In genomic region chr16:11566398-11566797, GRCh38 we compare ENCODE assay signal across 2 cellular contexts.
TF ChIP-seq lines count a peak whose summit lies in the region.

No MANE protein-coding gene starts in this region.

TF ChIP-seq in WTC11, 78 proteins besides CTCF, POLR2A, EP300 and RAD21 (continued from another document and continues in another):
- TF ChIP-seq ZNF317 (CRISPR knock-in tag; IDR thresholded peaks at IDR 0.05; ENCODE audit: borderline replicate concordance, low read depth) (no peak), KAT7 (CRISPR knock-in tag; IDR thresholded peaks at IDR 0.05; ENCODE audit: borderline replicate concordance) (no peak), ZNF416 (CRISPR knock-in tag; IDR thresholded peaks at IDR 0.05) (no peak), AFF4 (CRISPR knock-in tag; IDR thresholded peaks at IDR 0.05; ENCODE audit: borderline replicate concordance) (no peak), FOXJ3 (CRISPR knock-in tag; IDR thresholded peaks at IDR 0.05; ENCODE audit: borderline replicate concordance) (no peak), JUN (CRISPR knock-in tag; IDR thresholded peaks at IDR 0.05) (no peak), ZNF232 (CRISPR knock-in tag; IDR thresholded peaks at IDR 0.05) (no peak), SMAD3 (CRISPR knock-in tag; IDR thresholded peaks at IDR 0.05; ENCODE audit: borderline replicate concordance) (no peak), RELA (CRISPR knock-in tag; IDR thresholded peaks at IDR 0.05; ENCODE audit: borderline replicate concordance) (no peak), ZMAT4 (CRISPR knock-in tag; IDR thresholded peaks at IDR 0.05) (no peak), ZNF532 (CRISPR knock-in tag; IDR thresholded peaks at IDR 0.05; ENCODE audit: borderline replicate concordance) (no peak), FOXP1 (CRISPR knock-in tag; IDR thresholded peaks at IDR 0.05; ENCODE audit: borderline replicate concordance) (no peak), AR (CRISPR knock-in tag; IDR thresholded peaks at IDR 0.05) (no peak), IRF1 (CRISPR knock-in tag; IDR thresholded peaks at IDR 0.05) (no peak)

TF ChIP-seq in H1, 55 proteins besides CTCF, POLR2A, EP300 and RAD21 (continued from another document):
- TF ChIP-seq JUN (IDR thresholded peaks at IDR 0.05; ENCODE audit: low read depth, low read length) (no peak), CBX8 (IDR thresholded peaks at IDR 0.05; ENCODE audit: borderline replicate concordance, low read depth, low read length) (no peak), EZH2 (IDR thresholded peaks at IDR 0.05; ENCODE audit: low read depth, low read length, severe bottlenecking) (no peak), USF2 (IDR thresholded peaks at IDR 0.05; ENCODE audit: low read length) (no peak), RNF2 (IDR thresholded peaks at IDR 0.05; ENCODE audit: borderline replicate concordance, low read depth, low read length, missing control alignments, poor library complexity, severe bottlenecking) (no peak), JUND (IDR thresholded peaks at IDR 0.05; ENCODE audit: low read length) (no peak), TBP (IDR thresholded peaks at IDR 0.05; ENCODE audit: low read depth, low read length) (no peak), NANOG (IDR thresholded peaks at IDR 0.05; ENCODE audit: insufficient read depth, low read depth, low read length, poor library complexity, severe bottlenecking) (no peak), TCF12 (IDR thresholded peaks at IDR 0.05; ENCODE audit: low read depth, low read length) (no peak), SP4 (IDR thresholded peaks at IDR 0.05; ENCODE audit: low read length) (no peak), GTF2F1 (IDR thresholded peaks at IDR 0.05; ENCODE audit: borderline replicate concordance, low read depth, low read length) (no peak)
